ENCODE assay signal across 19 cellular contexts in genomic region chr19:12521996-12522395, GRCh38. TPM values are rescaled to one million over a fixed set of nuclear protein-coding genes. Genes with fewer than 3 reads are reported as not detected.
DNase-seq lines count a peak whose midpoint lies in the region; ATAC-seq and TF ChIP-seq lines count a peak whose summit lies in the region.
"Had no signal": no experiment of that assay in that cellular context is flagged by ENCODE, and none has a peak within 500 bp of the region (broad histone marks: within the 10 kb centered on the region; RNA-seq: fewer than 3 reads in every experiment).

No MANE protein-coding gene starts in this region.

- peak in 1 of 2 donors; percentile 11 for TF ChIP-seq RAD21 in liver (IDR thresholded peaks at IDR 0.05)

- peaks cover 74% of the 10 kb centered on the region for H3K36me3 Mint-ChIP-seq in WTC11

- CTCF ChIA-PET in WTC11 (lab: Charles Lee) = no interaction called here

- H3K4me3 ChIP-seq in LNCaP clone FGC (ENCODE audit: low read depth, low read length) (no peak overlapping the region), liver (ENCODE audit: low read depth in 1 of 3, low read length in 3 of 3) (peak overlapping the region in 2 of 3 donors; percentile 42 to 57)
- H3K4me3 ChIP-seq: upper lobe of left lung had no signal

- peak; percentile 20 for DNase-seq in NCI-H2171 treated with DMSO at 0.1 percent for 48 hours (lab: John Stamatoyannopoulos, UW)
- no peak for DNase-seq in NCI-H2171 (lab: John Stamatoyannopoulos, UW)
- no peak for DNase-seq in LNCaP clone FGC (ENCODE audit: low read depth)
- peak; percentile 72 for DNase-seq in WTC11 (ENCODE audit: low spot score)
- DNase-seq in UCSD-AML1 (lab: John Stamatoyannopoulos, UW; ENCODE audit: unreplicated experiment) = no peak
- DNase-seq in NCI-H345 treated with DMSO at 0.1 percent for 48 hours (lab: John Stamatoyannopoulos, UW; ENCODE audit: unreplicated experiment) = no peak
- no peak for DNase-seq in LoVo (ENCODE audit: low spot score)
- DNase-seq: activated naive CD4-positive, alpha-beta T cell treated with anti-CD3 and anti-CD28 coated beads, Interleukin-2, amount 50 U/mL, for 16 hours; Calu3; caudate nucleus; glutamatergic neuron; IMR-90; kidney glomerular epithelial cell; NCI-H2029 treated with DMSO at 0.1 percent for 48 hours; stimulated activated CD4-positive, alpha-beta T cell treated with anti-CD3 and anti-CD28 coated beads, Interleukin-1b, Interleukin-23, amount 100 ng/mL, for 48 hours; T-helper 17 cell; upper lobe of left lung had no signal

- H3K9me3 ChIP-seq in liver (ENCODE audit: control insufficient read depth in 4 of 4, low read length in 3 of 4) = peaks cover 48 to 71% (median 58%) of the 10 kb centered on the region in 4 donors

- no peak overlapping the region for H3K9ac ChIP-seq in liver (ENCODE audit: low read depth in 1 of 2, low read length in 2 of 2)

- peaks cover 8 to 28% (median 21%) of the 10 kb centered on the region in 4 donors for H3K36me3 ChIP-seq in liver (ENCODE audit: control insufficient read depth in 4 of 4, insufficient read depth in 3 of 4, low read depth in 1 of 4, low read length in 3 of 4)

- TF ChIP-seq CTCF in LNCaP clone FGC (IDR thresholded peaks at IDR 0.05; ENCODE audit: control insufficient read depth, extremely low read depth, insufficient read depth) (peak; percentile 36), WTC11 (IDR thresholded peaks at IDR 0.05) (no peak), liver (IDR thresholded peaks at IDR 0.05; ENCODE audit: low read depth, low read length, missing input control) (no peak)

- H3K27me3 Mint-ChIP-seq in WTC11 (ENCODE audit: low read depth) = peaks cover 12% of the 10 kb centered on the region
- H3K27me3 Mint-ChIP-seq: T-helper 17 cell had no signal

- H3K27ac Mint-ChIP-seq in WTC11 = no peak overlapping the region
- H3K27ac Mint-ChIP-seq: T-helper 17 cell had no signal

- POLR2A ChIA-PET in WTC11 (lab: Charles Lee) = no interaction called here

- H3K9me3 Mint-ChIP-seq in WTC11 = peaks cover 75% of the 10 kb centered on the region

- H3K27ac ChIP-seq in liver (ENCODE audit: low read depth in 1 of 2, low read length in 2 of 2) = no peak overlapping the region
- H3K27ac ChIP-seq: upper lobe of left lung had no signal

- H3K4me1 ChIP-seq in liver (ENCODE audit: control insufficient read depth in 4 of 4, insufficient read depth in 4 of 4, low read length in 3 of 4) = no peaks in the 10 kb centered on the region
- H3K4me1 ChIP-seq: upper lobe of left lung had no signal

- WGBS in liver = 62% methylated on average over 6 of the region's 6 CpGs

- no peak overlapping the region for H3K4me3 Mint-ChIP-seq in WTC11
- H3K4me3 Mint-ChIP-seq: T-helper 17 cell had no signal

- peak; percentile 81 for ATAC-seq in WTC11
- ATAC-seq: Panc1, T-helper 17 cell had no signal

- H3K27me3 ChIP-seq in liver (ENCODE audit: control insufficient read depth in 4 of 4, insufficient read depth in 4 of 4, low read length in 3 of 4) = no peaks in the 10 kb centered on the region
- H3K27me3 ChIP-seq: upper lobe of left lung had no signal

- H3K4me1 Mint-ChIP-seq in WTC11 = no peaks in the 10 kb centered on the region
- H3K4me1 Mint-ChIP-seq: T-helper 17 cell had no signal

TF ChIP-seq in WTC11, 78 proteins besides CTCF, POLR2A, EP300 and RAD21 (continues in another document):
- TF ChIP-seq NR1H2 (CRISPR knock-in tag; IDR thresholded peaks at IDR 0.05) (no peak), MXD4 (CRISPR knock-in tag; IDR thresholded peaks at IDR 0.05; ENCODE audit: borderline replicate concordance) (no peak), IRF2 (CRISPR knock-in tag; IDR thresholded peaks at IDR 0.05; ENCODE audit: borderline replicate concordance, low read depth) (no peak), GRHL2 (CRISPR knock-in tag; IDR thresholded peaks at IDR 0.05; ENCODE audit: insufficient replicate concordance, severe bottlenecking) (no peak), TCF7 (CRISPR knock-in tag; IDR thresholded peaks at IDR 0.05; ENCODE audit: low read depth) (no peak), ZNF416 (CRISPR knock-in tag; IDR thresholded peaks at IDR 0.05) (no peak), JUN (CRISPR knock-in tag; IDR thresholded peaks at IDR 0.05) (no peak), ARID4B (CRISPR knock-in tag; IDR thresholded peaks at IDR 0.05; ENCODE audit: borderline replicate concordance) (no peak)

TF ChIP-seq in liver, 16 proteins besides CTCF, POLR2A, EP300 and RAD21:
- no peak for TF ChIP-seq FOXA2 (IDR thresholded peaks at IDR 0.05)
- no peak for TF ChIP-seq EGR1 (IDR thresholded peaks at IDR 0.05; ENCODE audit: low read depth in 2 of 2)
- no peak for TF ChIP-seq NR2F2 (IDR thresholded peaks at IDR 0.05)
- no peak for TF ChIP-seq MAX (IDR thresholded peaks at IDR 0.05)

RNA-seq across cellular contexts. Expression of gene ZNF564, which starts 29.3 kb away (rescaled TPM):
- total RNA-seq in WTC11 (2021) (8.9 to 11.1 TPM (median 10.7 TPM) in 3 replicates), liver (1 to 10 TPM; 8.3 to 8.6 TPM)
- polyA plus RNA-seq in liver = 1 to 10 TPM; 2.4 to 3.3 TPM

RNA-seq across cellular contexts. Expression of gene ZNF709, which starts 37.4 kb away (rescaled TPM):
- total RNA-seq in WTC11 (2021) (3.0 to 3.8 TPM (median 3.4 TPM) in 3 replicates), liver (1 to 10 TPM; 1.3 to 1.9 TPM)
- under 1 TPM; 0.24 to 0.25 TPM for polyA plus RNA-seq in liver

Comparison
In these comparisons a context has a peak if more than half of its experiments do, and no peak if none do; other contexts are left out.
1. DNase-seq: peak in NCI-H2171 treated with DMSO at 0.1 percent for 48 hours (single experiment) and WTC11 (single experiment); none in NCI-H2171 (single experiment), LNCaP clone FGC (single experiment), UCSD-AML1 (single experiment), NCI-H345 treated with DMSO at 0.1 percent for 48 hours (single experiment) and LoVo (single experiment).